Comparison of ENCODE assay signal across 8 cellular contexts in the genomic region with DNA sequence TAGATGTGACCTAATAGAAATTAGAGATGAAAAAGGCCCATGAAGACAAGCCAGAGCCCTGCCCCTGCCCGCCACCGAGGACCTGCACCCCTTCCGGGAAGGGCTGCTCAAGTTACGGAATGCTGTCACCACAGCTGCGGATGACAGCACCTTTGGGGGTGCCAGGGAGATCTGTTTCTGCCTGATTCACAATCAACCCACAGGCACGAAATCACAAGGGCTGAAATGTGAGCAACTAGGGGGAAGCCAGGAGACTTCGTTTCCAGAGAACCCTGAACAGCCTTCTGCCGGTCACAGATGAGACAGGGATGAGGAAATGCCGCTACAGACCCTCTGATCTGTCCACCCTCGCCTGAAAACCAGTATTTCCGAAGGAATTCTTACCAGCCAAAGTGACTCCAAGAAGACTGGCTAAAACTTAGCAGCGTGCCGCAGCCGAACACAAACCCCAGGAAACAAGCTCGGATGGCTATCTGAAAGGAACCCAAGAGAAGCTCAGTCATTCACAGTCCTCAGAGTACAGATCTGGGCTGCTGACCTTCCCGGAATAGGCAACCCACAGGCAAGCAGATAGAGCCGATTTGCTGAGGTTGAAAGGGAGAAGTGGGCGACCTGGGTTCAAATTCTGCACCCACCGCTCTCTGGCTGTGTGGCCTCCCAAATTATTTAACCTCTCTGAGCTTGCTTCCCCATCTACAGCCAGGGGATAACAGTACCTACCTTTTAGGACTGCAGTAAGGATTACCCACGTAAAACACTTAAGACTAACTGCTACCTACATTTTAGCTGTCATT. TPM values are rescaled to one million over a fixed set of nuclear protein-coding genes. Genes with fewer than 3 reads are reported as not detected.
A peak's percentile ranks its signal among the peaks of the same experiment; 100 is the strongest.
DNase-seq lines count a peak whose midpoint lies in the region; ATAC-seq, FAIRE-seq and TF ChIP-seq lines count a peak whose summit lies in the region.

No MANE protein-coding gene starts in this region.

- CTCF ChIA-PET in GM12878 (lab: Yijun Ruan, JAX) = interaction anchor here (0.8 to 1.0 kb wide), 3 partner anchors 25 to 203 kb away, joined by 3 to 4 read pairs (median 4); no protein-coding TSS in a partner anchor

- no peak for FAIRE-seq in GM12878 (lab: Jason Lieb, UNC)

- BruUV-seq in GM12878 (replicated peaks; lab: Mats Ljungman, UMichigan) = no TSS peak

- POLR2A ChIA-PET in GM12878 (lab: Charles Lee) = interaction anchor here (0.5 to 2.0 kb wide), 4 partner anchors 10 to 159 kb away, joined by 3 to 10 read pairs (median 5); partner anchors contain the start of genes ACOT7 and RNF207

- H3K4me1 Mint-ChIP-seq in memory B cell = peaks cover 3% of the 10 kb centered on the region

- peak overlapping the region; percentile 81 for H3K27ac Mint-ChIP-seq in memory B cell

- no peaks in the 10 kb centered on the region; the same call in none of the 2 replicates for H3K36me3 ChIP-seq in BE2C
- peaks cover 41% of the 10 kb centered on the region for H3K36me3 ChIP-seq in HUES6 (ENCODE audit: control insufficient read depth, insufficient read depth, low read length)
- peaks cover 0 to 15% of the 10 kb centered on the region in 2 experiments; a peak in 3 of 4 replicates for H3K36me3 ChIP-seq in GM12878 (ENCODE audit: control insufficient read depth in 2 of 2, insufficient read depth in 2 of 2, low read length in 1 of 2)

- no peaks in the 10 kb centered on the region for H3K9me3 ChIP-seq in BE2C
- no peaks in the 10 kb centered on the region for H3K9me3 ChIP-seq in HUES6 (ENCODE audit: control insufficient read depth, insufficient read depth, low read depth, low read length)
- no peaks in the 10 kb centered on the region for H3K9me3 ChIP-seq in GM12878 (replicated peaks; ENCODE audit: control insufficient read depth, insufficient read depth, low read length)

- intact Hi-C loops in GM12878 (cut with micrococcal nuclease; ENCODE audit: unreplicated experiment) = no loop called here

- no peak for TF ChIP-seq POLR2A in GM12878 (IDR thresholded peaks at IDR 0.05; ENCODE audit: low read depth, low read length)

- peak overlapping the region; percentile 56 for H3K4me2 ChIP-seq in GM12878 (ENCODE audit: control insufficient read depth, insufficient read depth)

- no peak for TF ChIP-seq EP300 in GM12878 (IDR thresholded peaks at IDR 0.05; ENCODE audit: borderline replicate concordance in 1 of 2, control insufficient read depth in 1 of 2, low read depth in 2 of 2, low read length in 2 of 2)

- 32% methylated on average over 20 of the region's 20 CpGs for WGBS in GM12878 (ENCODE audit: insufficient coverage, insufficient replicate concordance, low lambda C conversion rate, missing lambda C conversion rate)

- peak overlapping the region; percentile 92 for H3K4me3 Mint-ChIP-seq in memory B cell

- H3K27me3 ChIP-seq in BE2C = no peaks in the 10 kb centered on the region
- H3K27me3 ChIP-seq in HUES6 (ENCODE audit: control insufficient read depth, insufficient read depth, low read length) = no peaks in the 10 kb centered on the region
- H3K27me3 ChIP-seq in GM12878 (replicated peaks in 1 of 2; ENCODE audit: control insufficient read depth in 2 of 2, insufficient read depth in 2 of 2, low read length in 1 of 2) = 0 out of 4 replicates have a peak, but pooled peaks cover 0 to 1% of the 10 kb centered on the region in 2 experiments

- H3K9ac ChIP-seq in HUES6 (ENCODE audit: low read length) = peak overlapping the region; percentile 98
- H3K9ac ChIP-seq in GM12878 (ENCODE audit: control insufficient read depth, insufficient read depth, low read length) = peak overlapping the region; percentile 94

- no peaks in the 10 kb centered on the region for H3K4me1 ChIP-seq in BE2C
- peaks cover 21% of the 10 kb centered on the region for H3K4me1 ChIP-seq in HUES6 (ENCODE audit: control insufficient read depth, insufficient read depth, low read length)
- H3K4me1 ChIP-seq in GM12878 (ENCODE audit: control insufficient read depth, insufficient read depth, low read length) = peaks cover 5% of the 10 kb centered on the region; the same call in 1 of the 2 replicates

- TF ChIP-seq CTCF in BE2C (IDR thresholded peaks at IDR 0.05; ENCODE audit: low read depth, low read length) = no peak
- no peak for TF ChIP-seq CTCF in GM12878 (IDR thresholded peaks at IDR 0.05 in 2 of 3, conservative IDR thresholded peaks at IDR 0.05 in 1 of 3; ENCODE audit: control insufficient read depth in 2 of 3, extremely low read depth in 1 of 3, insufficient read depth in 1 of 3, low read depth in 3 of 3, low read length in 3 of 3)

- in situ Hi-C loops in GM12878 (cut with MboI) = no loop called here

- ATAC-seq in GM12878 (peak; percentile 7), memory B cell (ENCODE audit: low read depth) (no peak), GM21528 (IDR thresholded peaks at IDR 0.05; ENCODE audit: low FRiP score, unreplicated experiment) (no peak)

- H3K4me3 ChIP-seq in BE2C (ENCODE audit: low read depth, low read length) = peak overlapping the region; percentile 80
- H3K4me3 ChIP-seq in HUES6 (ENCODE audit: low read depth, low read length) = peak overlapping the region; percentile 75
- peak overlapping the region; percentile 91 for H3K4me3 ChIP-seq in GM12878

- no peak for TF ChIP-seq RAD21 in GM12878 (IDR thresholded peaks at IDR 0.05; ENCODE audit: insufficient read depth, low read depth, low read length)

- no peaks in the 10 kb centered on the region for H3K9me3 Mint-ChIP-seq in memory B cell

- H4K20me1 ChIP-seq in GM12878 (ENCODE audit: control insufficient read depth, insufficient read depth) = no peaks in the 10 kb centered on the region

- H3K79me2 ChIP-seq in GM12878 (ENCODE audit: control insufficient read depth, insufficient read depth, low read length) = peaks cover 17% of the 10 kb centered on the region

- peak overlapping the region; percentile 47; the same call in 1 of the 2 replicates for H2AFZ ChIP-seq in GM12878 (ENCODE audit: control insufficient read depth, low read depth, low read length)

- H3K36me3 Mint-ChIP-seq in memory B cell = peaks cover 10% of the 10 kb centered on the region

- H3K27me3 Mint-ChIP-seq in memory B cell = peaks cover 6% of the 10 kb centered on the region

- RAD21 ChIA-PET in GM12878 (lab: Charles Lee; ENCODE audit: unreplicated experiment) = interaction anchor here (0.6 to 2.0 kb wide), 4 partner anchors 12 to 159 kb away, joined by 3 to 10 read pairs (median 3); partner anchors contain the start of genes ACOT7 and RNF207

- H3K27ac ChIP-seq in HUES6 (ENCODE audit: low read depth, low read length) (no peak overlapping the region; the same call in 1 of the 2 replicates), GM12878 (ENCODE audit: control insufficient read depth, insufficient read depth) (peak overlapping the region; percentile 73)

- DNase-seq in BE2C (no peak), GM12878 (ENCODE audit: low read depth, low spot score) (no peak), memory B cell (ENCODE audit: low spot score in 2 of 2) (no peak), NCI-H2227 treated with DMSO at 0.1 percent for 48 hours (lab: John Stamatoyannopoulos, UW) (no peak), NCI-H1092 treated with DMSO at 0.1 percent for 48 hours (lab: John Stamatoyannopoulos, UW) (no peak), 8988T (no peak)

- SMC1A ChIA-PET in GM12878 (lab: Charles Lee; ENCODE audit: uncharacterized antibody, unreplicated experiment) = interaction anchor here (0.7 kb wide), 1 partner anchor 25 kb away, joined by 3 read pairs; no protein-coding TSS in a partner anchor

RNA-seq across cellular contexts. Expression of gene ICMT, which starts 1.1 kb away (rescaled TPM):
- 25.8 TPM for polyA plus RNA-seq in BE2C (2012; ENCODE audit: insufficient read depth, insufficient read length, low read depth)
- 11.9 and 13.4 TPM in 2 replicates for total RNA-seq in GM12878 (2013; cell fraction: nucleolus; rRNA removed)
- 50.8 and 52.2 TPM in 2 replicates for total RNA-seq in GM12878 (2014; rRNA removed)
- 33.9 and 37.4 TPM in 2 replicates for total RNA-seq in GM12878 (2014; rRNA removed; fragmentation: Illumina TruSeq; extraction: Trizol)
- total RNA-seq in GM12878 (2021) = 48.3 and 50.4 TPM in 2 replicates
- polyA plus RNA-seq in GM12878 (2011; ENCODE audit: low read depth) = 23.4 TPM
- polyA plus RNA-seq in GM12878 (2011; rRNA removed) = 31.1 and 31.7 TPM in 2 replicates
- 28.3 and 31.8 TPM in 2 replicates for polyA plus RNA-seq in GM12878 (2011; cell fraction: cytosol; rRNA removed)
- polyA plus RNA-seq in GM12878 (2011; cell fraction: nucleus; rRNA removed) = 12.1 and 15.0 TPM in 2 replicates
- 16.8 and 18.8 TPM in 2 replicates for polyA plus RNA-seq in GM12878 (2012)
- 31.2 and 39.4 TPM in 2 replicates for polyA plus RNA-seq in GM12878 (2014; fragmentation: Illumina TruSeq; extraction: Trizol)
- 1 to 10 TPM; 3.8 to 5.5 TPM for polyA plus RNA-seq in GM12878 (2014; fragmentation: Nextera tagmentation; extraction: Ambion mirVana)
- 43.2 and 45.4 TPM in 2 replicates for polyA plus RNA-seq in GM12878 (2014; rRNA removed)
- polyA plus RNA-seq in GM12878 (2016; fragmentation: Nextera tagmentation; extraction: Ambion mirVana) = 10 to 100 TPM; 50.3 to 55.7 TPM
- polyA minus RNA-seq in GM12878 (2011; rRNA and poly(A)+ RNA removed) = 30.7 and 36.5 TPM in 2 replicates
- 13.4 and 17.8 TPM in 2 replicates for polyA minus RNA-seq in GM12878 (2011; cell fraction: cytosol; rRNA and poly(A)+ RNA removed)
- 5.3 and 12.0 TPM in 2 replicates for polyA minus RNA-seq in GM12878 (2011; cell fraction: nucleus; rRNA and poly(A)+ RNA removed)

RNA-seq across cellular contexts. Expression of gene HES3, which starts 9.3 kb away (rescaled TPM):
- polyA plus RNA-seq in BE2C (2012; ENCODE audit: insufficient read depth, insufficient read length, low read depth) = not detected
- not detected in 2 replicates for total RNA-seq in GM12878 (2013; cell fraction: nucleolus; rRNA removed)
- total RNA-seq in GM12878 (2014; rRNA removed) (not detected in 2 replicates), GM12878 (2014; rRNA removed; fragmentation: Illumina TruSeq; extraction: Trizol) (not detected in 2 replicates), GM12878 (2021) (not detected in 2 replicates)
- not detected for polyA plus RNA-seq in GM12878 (2011; ENCODE audit: low read depth)
- polyA plus RNA-seq in GM12878 (2011; rRNA removed) (not detected in 2 replicates), GM12878 (2014; fragmentation: Illumina TruSeq; extraction: Trizol) (not detected in 2 replicates), GM12878 (2014; fragmentation: Nextera tagmentation; extraction: Ambion mirVana) (not detected), GM12878 (2014; rRNA removed) (not detected in 2 replicates), GM12878 (2016; fragmentation: Nextera tagmentation; extraction: Ambion mirVana) (not detected)
- not detected in 2 replicates for polyA plus RNA-seq in GM12878 (2011; cell fraction: cytosol; rRNA removed)
- polyA plus RNA-seq in GM12878 (2011; cell fraction: nucleus; rRNA removed) = not detected in 2 replicates
- polyA plus RNA-seq in GM12878 (2012) = not detected in 2 replicates
- polyA minus RNA-seq in GM12878 (2011; rRNA and poly(A)+ RNA removed) = not detected in 2 replicates
- polyA minus RNA-seq in GM12878 (2011; cell fraction: cytosol; rRNA and poly(A)+ RNA removed) = not detected in 2 replicates
- polyA minus RNA-seq in GM12878 (2011; cell fraction: nucleus; rRNA and poly(A)+ RNA removed) = not detected in 2 replicates

RNA-seq across cellular contexts. Expression of gene GPR153, which starts 26.2 kb away (rescaled TPM):
- polyA plus RNA-seq in BE2C (2012; ENCODE audit: insufficient read depth, insufficient read length, low read depth) = 2.1 TPM
- 16.3 and 18.1 TPM in 2 replicates for total RNA-seq in GM12878 (2013; cell fraction: nucleolus; rRNA removed)
- 1.1 and 1.6 TPM in 2 replicates for total RNA-seq in GM12878 (2014; rRNA removed)
- 0.45 and 0.74 TPM in 2 replicates for total RNA-seq in GM12878 (2014; rRNA removed; fragmentation: Illumina TruSeq; extraction: Trizol)
- 2.2 and 2.4 TPM in 2 replicates for total RNA-seq in GM12878 (2021)
- polyA plus RNA-seq in GM12878 (2011; ENCODE audit: low read depth) = 0.71 TPM
- polyA plus RNA-seq in GM12878 (2011; rRNA removed) = 0.33 and 0.92 TPM in 2 replicates
- 1.7 and 2.6 TPM in 2 replicates for polyA plus RNA-seq in GM12878 (2011; cell fraction: cytosol; rRNA removed)
- polyA plus RNA-seq in GM12878 (2011; cell fraction: nucleus; rRNA removed) = 3.9 and 4.2 TPM in 2 replicates
- polyA plus RNA-seq in GM12878 (2012) = 2.1 and 2.9 TPM in 2 replicates
- 0.29 and 0.63 TPM in 2 replicates for polyA plus RNA-seq in GM12878 (2014; fragmentation: Illumina TruSeq; extraction: Trizol)
- under 1 TPM; 0.05 to 0.11 TPM for polyA plus RNA-seq in GM12878 (2014; fragmentation: Nextera tagmentation; extraction: Ambion mirVana)
- polyA plus RNA-seq in GM12878 (2014; rRNA removed) = 1.3 and 1.5 TPM in 2 replicates
- under 1 TPM; 0.04 to 0.05 TPM for polyA plus RNA-seq in GM12878 (2016; fragmentation: Nextera tagmentation; extraction: Ambion mirVana)
- 1.7 and 3.0 TPM in 2 replicates for polyA minus RNA-seq in GM12878 (2011; rRNA and poly(A)+ RNA removed)
- 1.1 TPM in 2 replicates for polyA minus RNA-seq in GM12878 (2011; cell fraction: cytosol; rRNA and poly(A)+ RNA removed)
- 1.7 and 2.1 TPM in 2 replicates for polyA minus RNA-seq in GM12878 (2011; cell fraction: nucleus; rRNA and poly(A)+ RNA removed)

RNA-seq across cellular contexts. Expression of gene RNF207, which starts 28.8 kb away (rescaled TPM):
- 19.9 TPM for polyA plus RNA-seq in BE2C (2012; ENCODE audit: insufficient read depth, insufficient read length, low read depth)
- total RNA-seq in GM12878 (2013; cell fraction: nucleolus; rRNA removed) = 499 and 514 TPM in 2 replicates
- total RNA-seq in GM12878 (2014; rRNA removed) (15.2 and 18.0 TPM in 2 replicates), GM12878 (2014; rRNA removed; fragmentation: Illumina TruSeq; extraction: Trizol) (7.8 and 8.9 TPM in 2 replicates), GM12878 (2021) (23.2 and 27.0 TPM in 2 replicates)
- 5.4 TPM for polyA plus RNA-seq in GM12878 (2011; ENCODE audit: low read depth)
- polyA plus RNA-seq in GM12878 (2011; rRNA removed) (17.2 and 36.4 TPM in 2 replicates), GM12878 (2014; fragmentation: Illumina TruSeq; extraction: Trizol) (9.4 and 13.3 TPM in 2 replicates), GM12878 (2014; fragmentation: Nextera tagmentation; extraction: Ambion mirVana) (1 to 10 TPM; 1.7 to 3.6 TPM), GM12878 (2014; rRNA removed) (33.4 and 43.5 TPM in 2 replicates), GM12878 (2016; fragmentation: Nextera tagmentation; extraction: Ambion mirVana) (10 to 100 TPM in 1 of 2 experiments, 1 to 10 TPM in 1; 8.6 to 12.8 TPM)
- polyA plus RNA-seq in GM12878 (2011; cell fraction: cytosol; rRNA removed) = 30.4 and 130 TPM in 2 replicates
- polyA plus RNA-seq in GM12878 (2011; cell fraction: nucleus; rRNA removed) = 329 and 490 TPM in 2 replicates
- polyA plus RNA-seq in GM12878 (2012) = 11.5 and 15.2 TPM in 2 replicates
- 28.8 and 34.0 TPM in 2 replicates for polyA minus RNA-seq in GM12878 (2011; rRNA and poly(A)+ RNA removed)
- polyA minus RNA-seq in GM12878 (2011; cell fraction: cytosol; rRNA and poly(A)+ RNA removed) = 8.2 and 12.4 TPM in 2 replicates
- polyA minus RNA-seq in GM12878 (2011; cell fraction: nucleus; rRNA and poly(A)+ RNA removed) = 78.3 and 123 TPM in 2 replicates

RNA-seq across cellular contexts. Expression of gene RPL22, which starts 35.3 kb away (rescaled TPM):
- 260 TPM for polyA plus RNA-seq in BE2C (2012; ENCODE audit: insufficient read depth, insufficient read length, low read depth)
- total RNA-seq in GM12878 (2013; cell fraction: nucleolus; rRNA removed) = 78.4 and 86.2 TPM in 2 replicates
- total RNA-seq in GM12878 (2014; rRNA removed) (191 and 240 TPM in 2 replicates), GM12878 (2014; rRNA removed; fragmentation: Illumina TruSeq; extraction: Trizol) (435 and 466 TPM in 2 replicates), GM12878 (2021) (437 and 439 TPM in 2 replicates)
- polyA plus RNA-seq in GM12878 (2011; ENCODE audit: low read depth) = 586 TPM
- polyA plus RNA-seq in GM12878 (2011; rRNA removed) (424 and 754 TPM in 2 replicates), GM12878 (2014; fragmentation: Illumina TruSeq; extraction: Trizol) (479 and 560 TPM in 2 replicates), GM12878 (2014; fragmentation: Nextera tagmentation; extraction: Ambion mirVana) (100 to 1,000 TPM; 437 to 560 TPM), GM12878 (2014; rRNA removed) (295 and 340 TPM in 2 replicates), GM12878 (2016; fragmentation: Nextera tagmentation; extraction: Ambion mirVana) (100 to 1,000 TPM; 302 to 303 TPM)
- 89.5 and 93.5 TPM in 2 replicates for polyA plus RNA-seq in GM12878 (2011; cell fraction: cytosol; rRNA removed)
- polyA plus RNA-seq in GM12878 (2011; cell fraction: nucleus; rRNA removed) = 64.1 and 66.3 TPM in 2 replicates
- polyA plus RNA-seq in GM12878 (2012) = 1,465 and 2,074 TPM in 2 replicates
- 51.5 and 55.5 TPM in 2 replicates for polyA minus RNA-seq in GM12878 (2011; rRNA and poly(A)+ RNA removed)
- 40.6 and 55.2 TPM in 2 replicates for polyA minus RNA-seq in GM12878 (2011; cell fraction: cytosol; rRNA and poly(A)+ RNA removed)
- 19.2 and 29.6 TPM in 2 replicates for polyA minus RNA-seq in GM12878 (2011; cell fraction: nucleus; rRNA and poly(A)+ RNA removed)
